In the genomic region with DNA sequence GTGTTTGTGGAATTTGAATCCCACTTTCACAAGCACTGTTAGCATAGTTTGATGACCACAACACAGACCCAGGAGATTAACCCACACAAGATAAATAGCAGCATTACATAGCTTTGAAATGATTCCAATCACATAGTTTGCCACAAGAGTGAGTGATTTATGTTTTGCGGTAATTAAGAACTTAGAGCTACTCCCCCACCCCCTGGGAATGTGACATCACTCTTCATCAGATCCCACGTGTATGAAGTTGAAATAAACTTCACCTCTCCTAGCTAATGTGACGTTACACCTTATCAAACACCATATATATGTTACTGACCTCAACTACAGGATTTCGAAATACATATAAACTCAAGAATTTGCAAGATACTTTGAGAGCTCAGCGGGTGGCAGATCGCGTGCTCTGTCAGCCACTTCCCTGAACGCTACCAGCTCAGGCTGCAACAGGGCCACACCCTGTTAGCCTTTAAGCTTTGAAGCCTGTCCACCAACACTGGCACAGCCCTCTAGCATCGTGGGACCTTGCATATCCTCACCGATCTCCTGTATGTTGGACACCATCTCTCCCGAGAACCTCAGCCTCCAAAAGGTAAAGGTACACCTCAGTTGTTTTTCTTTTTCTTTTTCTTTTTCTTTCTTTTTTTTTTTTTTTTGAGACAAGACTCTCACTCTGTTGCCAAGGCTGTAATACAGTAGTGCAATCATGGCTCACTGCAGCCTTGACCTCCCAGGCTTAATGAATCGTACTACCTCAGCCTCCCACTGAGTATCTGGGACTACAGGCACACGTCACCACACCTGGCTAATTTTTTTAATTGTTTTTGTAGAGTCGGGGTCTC, we compare ENCODE assay signal across 1 cellular context.
TF ChIP-seq lines count a peak whose summit lies in the region.

No MANE protein-coding gene starts in this region.

TF ChIP-seq in HepG2, 621 proteins besides CTCF, POLR2A, EP300 and RAD21:
- TF ChIP-seq ZBED4 (CRISPR knock-in tag; IDR thresholded peaks at IDR 0.05; ENCODE audit: borderline replicate concordance) (no peak), KAT2B (IDR thresholded peaks at IDR 0.05; ENCODE audit: borderline replicate concordance, low read depth, low read length) (no peak), KLF16 (CRISPR knock-in tag; IDR thresholded peaks at IDR 0.05) (no peak), ISX (CRISPR knock-in tag; conservative IDR thresholded peaks at IDR 0.05) (no peak), SOX5 (CRISPR knock-in tag; IDR thresholded peaks at IDR 0.05; ENCODE audit: borderline replicate concordance) (no peak), SAP130 (CRISPR knock-in tag; IDR thresholded peaks at IDR 0.05; ENCODE audit: low read depth) (0 out of 2 replicates have a peak, but pooled peaks have one; percentile 27), NFKBIZ (CRISPR knock-in tag; IDR thresholded peaks at IDR 0.05) (no peak), SMAD3 (CRISPR knock-in tag; IDR thresholded peaks at IDR 0.05) (no peak), PHF20 (CRISPR knock-in tag; IDR thresholded peaks at IDR 0.05) (no peak), ZMAT3 (CRISPR knock-in tag; conservative IDR thresholded peaks at IDR 0.05) (no peak), ZNF431 (CRISPR knock-in tag; IDR thresholded peaks at IDR 0.05; ENCODE audit: borderline replicate concordance, low read depth) (no peak), CREB1 (IDR thresholded peaks at IDR 0.05) (peak; percentile 62), CREB1 (CRISPR knock-in tag; IDR thresholded peaks at IDR 0.05) (no peak; the same call in 1 of the 2 replicates), DNMT3B (CRISPR knock-in tag; conservative IDR thresholded peaks at IDR 0.05) (no peak), NONO (IDR thresholded peaks at IDR 0.05) (no peak), NONO (CRISPR knock-in tag; conservative IDR thresholded peaks at IDR 0.05) (no peak), ZFX (CRISPR knock-in tag; IDR thresholded peaks at IDR 0.05; ENCODE audit: low read depth) (no peak), ZNF549 (CRISPR knock-in tag; IDR thresholded peaks at IDR 0.05) (no peak), ZFP90 (CRISPR knock-in tag; IDR thresholded peaks at IDR 0.05; ENCODE audit: borderline replicate concordance) (no peak), LBX2 (CRISPR knock-in tag; IDR thresholded peaks at IDR 0.05; ENCODE audit: borderline replicate concordance) (no peak), DMAP1 (CRISPR knock-in tag; IDR thresholded peaks at IDR 0.05) (0 out of 2 replicates have a peak, but pooled peaks have one; percentile 25), ZBTB44 (CRISPR knock-in tag; IDR thresholded peaks at IDR 0.05) (no peak)
- TF ChIP-seq, protein P1, sequence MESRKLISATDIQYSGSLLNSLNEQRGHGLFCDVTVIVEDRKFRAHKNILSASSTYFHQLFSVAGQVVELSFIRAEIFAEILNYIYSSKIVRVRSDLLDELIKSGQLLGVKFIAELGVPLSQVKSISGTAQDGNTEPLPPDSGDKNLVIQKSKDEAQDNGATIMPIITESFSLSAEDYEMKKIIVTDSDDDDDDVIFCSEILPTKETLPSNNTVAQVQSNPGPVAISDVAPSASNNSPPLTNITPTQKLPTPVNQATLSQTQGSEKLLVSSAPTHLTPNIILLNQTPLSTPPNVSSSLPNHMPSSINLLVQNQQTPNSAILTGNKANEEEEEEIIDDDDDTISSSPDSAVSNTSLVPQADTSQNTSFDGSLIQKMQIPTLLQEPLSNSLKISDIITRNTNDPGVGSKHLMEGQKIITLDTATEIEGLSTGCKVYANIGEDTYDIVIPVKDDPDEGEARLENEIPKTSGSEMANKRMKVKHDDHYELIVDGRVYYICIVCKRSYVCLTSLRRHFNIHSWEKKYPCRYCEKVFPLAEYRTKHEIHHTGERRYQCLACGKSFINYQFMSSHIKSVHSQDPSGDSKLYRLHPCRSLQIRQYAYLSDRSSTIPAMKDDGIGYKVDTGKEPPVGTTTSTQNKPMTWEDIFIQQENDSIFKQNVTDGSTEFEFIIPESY (CRISPR knock-in tag; IDR thresholded peaks at IDR 0.05) = no peak
- TF ChIP-seq, protein P2, sequence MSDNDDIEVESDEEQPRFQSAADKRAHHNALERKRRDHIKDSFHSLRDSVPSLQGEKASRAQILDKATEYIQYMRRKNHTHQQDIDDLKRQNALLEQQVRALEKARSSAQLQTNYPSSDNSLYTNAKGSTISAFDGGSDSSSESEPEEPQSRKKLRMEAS (IDR thresholded peaks at IDR 0.05) = peak; percentile 41; the same call in 1 of the 2 replicates
- TF ChIP-seq, protein P3, sequence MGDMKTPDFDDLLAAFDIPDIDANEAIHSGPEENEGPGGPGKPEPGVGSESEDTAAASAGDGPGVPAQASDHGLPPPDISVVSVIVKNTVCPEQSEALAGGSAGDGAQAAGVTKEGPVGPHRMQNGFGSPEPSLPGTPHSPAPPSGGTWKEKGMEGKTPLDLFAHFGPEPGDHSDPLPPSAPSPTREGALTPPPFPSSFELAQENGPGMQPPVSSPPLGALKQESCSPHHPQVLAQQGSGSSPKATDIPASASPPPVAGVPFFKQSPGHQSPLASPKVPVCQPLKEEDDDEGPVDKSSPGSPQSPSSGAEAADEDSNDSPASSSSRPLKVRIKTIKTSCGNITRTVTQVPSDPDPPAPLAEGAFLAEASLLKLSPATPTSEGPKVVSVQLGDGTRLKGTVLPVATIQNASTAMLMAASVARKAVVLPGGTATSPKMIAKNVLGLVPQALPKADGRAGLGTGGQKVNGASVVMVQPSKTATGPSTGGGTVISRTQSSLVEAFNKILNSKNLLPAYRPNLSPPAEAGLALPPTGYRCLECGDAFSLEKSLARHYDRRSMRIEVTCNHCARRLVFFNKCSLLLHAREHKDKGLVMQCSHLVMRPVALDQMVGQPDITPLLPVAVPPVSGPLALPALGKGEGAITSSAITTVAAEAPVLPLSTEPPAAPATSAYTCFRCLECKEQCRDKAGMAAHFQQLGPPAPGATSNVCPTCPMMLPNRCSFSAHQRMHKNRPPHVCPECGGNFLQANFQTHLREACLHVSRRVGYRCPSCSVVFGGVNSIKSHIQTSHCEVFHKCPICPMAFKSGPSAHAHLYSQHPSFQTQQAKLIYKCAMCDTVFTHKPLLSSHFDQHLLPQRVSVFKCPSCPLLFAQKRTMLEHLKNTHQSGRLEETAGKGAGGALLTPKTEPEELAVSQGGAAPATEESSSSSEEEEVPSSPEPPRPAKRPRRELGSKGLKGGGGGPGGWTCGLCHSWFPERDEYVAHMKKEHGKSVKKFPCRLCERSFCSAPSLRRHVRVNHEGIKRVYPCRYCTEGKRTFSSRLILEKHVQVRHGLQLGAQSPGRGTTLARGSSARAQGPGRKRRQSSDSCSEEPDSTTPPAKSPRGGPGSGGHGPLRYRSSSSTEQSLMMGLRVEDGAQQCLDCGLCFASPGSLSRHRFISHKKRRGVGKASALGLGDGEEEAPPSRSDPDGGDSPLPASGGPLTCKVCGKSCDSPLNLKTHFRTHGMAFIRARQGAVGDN (CRISPR knock-in tag; IDR thresholded peaks at IDR 0.05) = 0 out of 2 replicates have a peak, but pooled peaks have one; percentile 18
